Comparison of ENCODE assay signal across 1 cellular context in genomic region chr14:55136868-55137785, GRCh38.
A peak's percentile ranks its signal among the peaks of the same experiment; 100 is the strongest.
TF ChIP-seq lines count a peak whose summit lies in the region.

No MANE protein-coding gene starts in this region.

TF ChIP-seq in IMR-90, 13 proteins besides CTCF, POLR2A, EP300 and RAD21:
- TF ChIP-seq CHD1 (IDR thresholded peaks at IDR 0.05; ENCODE audit: low read depth, low read length) (0 out of 2 replicates have a peak, but pooled peaks have one; percentile 48), RCOR1 (IDR thresholded peaks at IDR 0.05; ENCODE audit: insufficient replicate concordance, low read length) (no peak), SMC3 (IDR thresholded peaks at IDR 0.05; ENCODE audit: low read depth, low read length) (0 out of 2 replicates have a peak, but pooled peaks have one; percentile 17)
